8 cellular contexts compared by ENCODE assay signal in genomic region chr9:135961277-135961705, GRCh38. TPM values are rescaled to one million over a fixed set of nuclear protein-coding genes. Genes with fewer than 3 reads are reported as not detected.
A peak's percentile ranks its signal among the peaks of the same experiment; 100 is the strongest.
DNase-seq lines count a peak whose midpoint lies in the region; ATAC-seq and TF ChIP-seq lines count a peak whose summit lies in the region.

A gene with protein sequence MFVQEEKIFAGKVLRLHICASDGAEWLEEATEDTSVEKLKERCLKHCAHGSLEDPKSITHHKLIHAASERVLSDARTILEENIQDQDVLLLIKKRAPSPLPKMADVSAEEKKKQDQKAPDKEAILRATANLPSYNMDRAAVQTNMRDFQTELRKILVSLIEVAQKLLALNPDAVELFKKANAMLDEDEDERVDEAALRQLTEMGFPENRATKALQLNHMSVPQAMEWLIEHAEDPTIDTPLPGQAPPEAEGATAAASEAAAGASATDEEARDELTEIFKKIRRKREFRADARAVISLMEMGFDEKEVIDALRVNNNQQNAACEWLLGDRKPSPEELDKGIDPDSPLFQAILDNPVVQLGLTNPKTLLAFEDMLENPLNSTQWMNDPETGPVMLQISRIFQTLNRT (minus strand): TSS chr9:135961373. CDS start chr9:135961162, 211 bp downstream.

- H3K9me3 ChIP-seq in Panc1 (ENCODE audit: control insufficient read depth, insufficient read depth, low read depth, low read length) (no peaks in the 10 kb centered on the region), muscle layer of colon (ENCODE audit: low read length) (no peaks in the 10 kb centered on the region)

- no peaks in the 10 kb centered on the region for H3K36me3 ChIP-seq in KMS-11 (ENCODE audit: insufficient read depth)
- no peaks in the 10 kb centered on the region for H3K36me3 ChIP-seq in Panc1 (ENCODE audit: control insufficient read depth, insufficient read depth, low read length)
- H3K36me3 ChIP-seq in muscle layer of colon (ENCODE audit: insufficient read depth, low read length): no peaks in the 10 kb centered on the region

- peak within 1 kb of the TSS; percentile 88 for H3K4me3 Mint-ChIP-seq in activated T-cell treated with anti-CD3 and anti-CD28 coated beads, Interleukin-2, amount 50 U/mL, for 4 hours

- H3K27ac ChIP-seq in KMS-11 (no peak within 1 kb of the TSS), Panc1 (ENCODE audit: low read length) (peak within 1 kb of the TSS; percentile 71), muscle layer of colon (ENCODE audit: low read depth, low read length) (peak within 1 kb of the TSS; percentile 88)

- peak; percentile 85 for ATAC-seq in GM21737 (IDR thresholded peaks at IDR 0.05; ENCODE audit: unreplicated experiment)
- peak; percentile 95 for ATAC-seq in Panc1
- peak; percentile 94 to 95 for ATAC-seq in activated T-cell treated with anti-CD3 and anti-CD28 coated beads, Interleukin-2, amount 50 U/mL, for 4 hours
- ATAC-seq in esophagus mucosa: peak; percentile 92

- H3K9me3 Mint-ChIP-seq in activated T-cell treated with anti-CD3 and anti-CD28 coated beads, Interleukin-2, amount 50 U/mL, for 4 hours: no peaks in the 10 kb centered on the region

- POLR2A ChIA-PET in Panc1 (lab: Charles Lee): no interaction called here

- in situ Hi-C loops in Panc1 (cut with HindIII; ENCODE audit: low pct_unique_long_range_greater_than_20kb, low sequenced_read_pairs): no loop called here

- peaks cover 38% of the 10 kb centered on the region; the same call in 1 of the 2 replicates for H3K79me2 ChIP-seq in KMS-11 (ENCODE audit: insufficient read depth, low read depth)

- CTCF ChIA-PET in Panc1 (lab: Charles Lee): no interaction called here

- no peaks in the 10 kb centered on the region for H4K20me1 ChIP-seq in KMS-11 (ENCODE audit: insufficient read depth)

- H3K36me3 Mint-ChIP-seq in activated T-cell treated with anti-CD3 and anti-CD28 coated beads, Interleukin-2, amount 50 U/mL, for 4 hours (ENCODE audit: insufficient read depth): peaks cover 2% of the 10 kb centered on the region

- peak within 1 kb of the TSS; percentile 69 for H2AFZ ChIP-seq in KMS-11 (ENCODE audit: low read depth)

- peaks cover 16% of the 10 kb centered on the region for H3K4me1 ChIP-seq in KMS-11 (ENCODE audit: low read depth, poor library complexity, severe bottlenecking)
- no peaks in the 10 kb centered on the region for H3K4me1 ChIP-seq in Panc1 (ENCODE audit: control insufficient read depth, insufficient read depth, low read length)
- H3K4me1 ChIP-seq in muscle layer of colon (ENCODE audit: insufficient read depth, low read length): peaks cover 20% of the 10 kb centered on the region

- DNase-seq in DMS153 (lab: John Stamatoyannopoulos, UW) (peak; percentile 89), Panc1 (ENCODE audit: low read depth, low spot score) (peak; percentile 63)
- DNase-seq in activated T-cell treated with anti-CD3 and anti-CD28 coated beads, Interleukin-2, amount 50 U/mL, for 4 hours: peak; percentile 94
- peak; percentile 88 to 94 for DNase-seq in stimulated activated CD8-positive, alpha-beta memory T cell treated with anti-CD3 and anti-CD28 coated beads, Interleukin-7, amount 100 ng/mL, for 1 hour (ENCODE audit: low read depth in 2 of 2)

- TF ChIP-seq CTCF in KMS-11 (conservative IDR thresholded peaks at IDR 0.05; ENCODE audit: low read depth, low read length): no peak
- no peak; the same call in 1 of the 2 replicates for TF ChIP-seq CTCF in Panc1 (IDR thresholded peaks at IDR 0.05)

- no peak within 1 kb of the TSS for H3K4me3 ChIP-seq in KMS-11 (IDR thresholded peaks at IDR 0.05; ENCODE audit: insufficient read depth, low read depth, low read length)
- H3K4me3 ChIP-seq in Panc1 (ENCODE audit: low read depth in 2 of 2, low read length in 2 of 2): peak within 1 kb of the TSS; percentile 70
- peak within 1 kb of the TSS; percentile 74 to 87 for H3K4me3 ChIP-seq in muscle layer of colon (ENCODE audit: low read depth in 1 of 2, low read length in 2 of 2)

- intact Hi-C loops in Panc1 (cut with micrococcal nuclease; ENCODE audit: unreplicated experiment): no loop called here

- H3K4me1 Mint-ChIP-seq in activated T-cell treated with anti-CD3 and anti-CD28 coated beads, Interleukin-2, amount 50 U/mL, for 4 hours (ENCODE audit: low read depth): peaks cover 28% of the 10 kb centered on the region

- peaks cover 23% of the 10 kb centered on the region; the same call in 1 of the 2 replicates for H3K27me3 ChIP-seq in KMS-11 (ENCODE audit: insufficient read depth, low read depth)
- no peaks in the 10 kb centered on the region for H3K27me3 ChIP-seq in Panc1 (ENCODE audit: control insufficient read depth, insufficient read depth, low read length)
- H3K27me3 ChIP-seq in muscle layer of colon (ENCODE audit: control insufficient read depth in 1 of 2, insufficient read depth in 2 of 2, low read length in 2 of 2): no peaks in the 10 kb centered on the region

- H3K4me2 ChIP-seq in KMS-11: peak within 1 kb of the TSS; percentile 93

- H3K9ac ChIP-seq in KMS-11 (peak within 1 kb of the TSS; percentile 60), muscle layer of colon (ENCODE audit: low read length) (peak within 1 kb of the TSS; percentile 69)

- H3K27me3 Mint-ChIP-seq in activated T-cell treated with anti-CD3 and anti-CD28 coated beads, Interleukin-2, amount 50 U/mL, for 4 hours (ENCODE audit: low read depth): no peaks in the 10 kb centered on the region

- no TSS peak for BruUV-seq in Panc1 (replicated peaks; lab: Mats Ljungman, UMichigan)

RNA-seq across cellular contexts. Expression of the gene that starts here (rescaled TPM):
- total RNA-seq in Panc1 (2021; ENCODE audit: unreplicated experiment): 38.0 TPM
- polyA plus RNA-seq in Panc1 (2012; ENCODE audit: insufficient read length): 36.0 TPM
- 10 to 100 TPM; 30.4 to 33.4 (median 31.4) TPM for total RNA-seq in activated T-cell treated with anti-CD3 and anti-CD28 coated beads, Interleukin-2, amount 50 U/mL, for 4 hours
- 42.6 TPM for total RNA-seq in esophagus mucosa
